In genomic region chr6:26474439-26474881, GRCh38 we compare ENCODE assay signal across 9 cellular contexts. TPM values are rescaled to one million over a fixed set of nuclear protein-coding genes. Genes with fewer than 3 reads are reported as not detected.
DNase-seq lines count a peak whose midpoint lies in the region; ATAC-seq and TF ChIP-seq lines count a peak whose summit lies in the region.
"Had no signal": no experiment of that assay in that cellular context is flagged by ENCODE, and none has a peak within 500 bp of the region (broad histone marks: within the 10 kb centered on the region; RNA-seq: fewer than 3 reads in every experiment).

No MANE protein-coding gene starts in this region.

- no peaks in the 10 kb centered on the region for H3K27me3 ChIP-seq in GM06990 (replicated peaks; ENCODE audit: control insufficient read depth, insufficient read depth, low read length)
- no peaks in the 10 kb centered on the region for H3K27me3 ChIP-seq in Peyer's patch
- H3K27me3 ChIP-seq in esophagus (ENCODE audit: control insufficient read depth in 1 of 2, insufficient read depth in 2 of 2, low read length in 2 of 2): no peaks in the 10 kb centered on the region
- H3K27me3 ChIP-seq in psoas muscle (ENCODE audit: insufficient read depth in 3 of 3, low read length in 2 of 3): no peaks in the 10 kb centered on the region

- TF ChIP-seq CTCF in GM06990 (IDR thresholded peaks at IDR 0.05; ENCODE audit: insufficient read depth, low read length, poor library complexity, severe bottlenecking) (no peak), Peyer's patch (IDR thresholded peaks at IDR 0.05) (no peak), psoas muscle (IDR thresholded peaks at IDR 0.05) (no peak)

- DNase-seq in GM06990 (ENCODE audit: extremely low read depth, insufficient read length) (no peak), Peyer's patch (no peak), psoas muscle (no peak), HEK293T (ENCODE audit: extremely low spot score) (no peak), glomerular visceral epithelial cell (ENCODE audit: extremely low spot score) (no peak)
- DNase-seq in activated CD4-positive, CD25-positive, alpha-beta regulatory T cell treated with anti-CD3 and anti-CD28 coated beads, Interleukin-2, amount 50 U/mL, for 72 hours: no peak

- ATAC-seq in psoas muscle (peak in 2 of 4 donors; percentile 13 to 50), GM21723 (IDR thresholded peaks at IDR 0.05; ENCODE audit: unreplicated experiment) (no peak)

- H3K36me3 ChIP-seq in GM06990 (ENCODE audit: control insufficient read depth, insufficient read depth, low read length): peaks cover 3% of the 10 kb centered on the region; the same call in 1 of the 2 replicates
- peaks cover 0 to 6% (median 0%) of the 10 kb centered on the region in 3 donors for H3K36me3 ChIP-seq in Peyer's patch
- H3K36me3 ChIP-seq in esophagus (ENCODE audit: control insufficient read depth in 2 of 2, insufficient read depth in 2 of 2, low read length in 1 of 2): no peaks in the 10 kb centered on the region
- peaks cover 0 to 6% of the 10 kb centered on the region in 2 donors for H3K36me3 ChIP-seq in psoas muscle (ENCODE audit: insufficient read depth in 1 of 2, low read depth in 1 of 2)

- H3K9me3 ChIP-seq in Peyer's patch: no peaks in the 10 kb centered on the region
- H3K9me3 ChIP-seq in esophagus (ENCODE audit: control insufficient read depth in 2 of 2, insufficient read depth in 1 of 2, low read depth in 1 of 2, low read length in 1 of 2): no peaks in the 10 kb centered on the region
- peaks cover 13% of the 10 kb centered on the region for H3K9me3 ChIP-seq in psoas muscle

- intact Hi-C loops in psoas muscle (cut with DNase I): no loop called here

- H3K4me3 ChIP-seq in GM06990 (replicated peaks; ENCODE audit: low read depth, low read length): peak overlapping the region; percentile 71
- H3K4me3 ChIP-seq in Peyer's patch: peak overlapping the region; percentile 30 to 59 (median 40)
- H3K4me3 ChIP-seq in esophagus (ENCODE audit: low read depth in 1 of 2, low read length in 2 of 2): peak overlapping the region; percentile 28 to 44
- peak overlapping the region; percentile 68 for H3K4me3 ChIP-seq in psoas muscle

- TF ChIP-seq POLR2A in Peyer's patch (IDR thresholded peaks at IDR 0.05): no peak

- POLR2A ChIA-PET in HEK293T (lab: Yijun Ruan, JAX): interaction anchor here (0.6 to 1.7 kb wide), 13 partner anchors 10 to 138 kb away, joined by 3 to 10 read pairs (median 4); partner anchors contain the start of gene HMGN4

- H3K4me1 ChIP-seq in Peyer's patch: peaks cover 0 to 19% (median 5%) of the 10 kb centered on the region in 4 donors
- no peaks in the 10 kb centered on the region for H3K4me1 ChIP-seq in esophagus (ENCODE audit: control insufficient read depth in 2 of 2, insufficient read depth in 2 of 2, low read length in 1 of 2)
- H3K4me1 ChIP-seq in psoas muscle: no peaks in the 10 kb centered on the region

- H3K27ac ChIP-seq in Peyer's patch: peak overlapping the region; percentile 86 to 93 (median 90)
- H3K27ac ChIP-seq in esophagus (ENCODE audit: low read depth in 2 of 2, low read length in 1 of 2): peak overlapping the region; percentile 89 to 95
- H3K27ac ChIP-seq in psoas muscle: peak overlapping the region; percentile 75

- WGBS in esophagus, 2 donors: 32 to 41% methylated on average over 2 of the region's 2 CpGs
- WGBS in psoas muscle, 3 donors: 18 to 46% (median 27%) methylated on average over 2 of the region's 2 CpGs

- CTCF ChIA-PET in HEK293T (lab: Yijun Ruan, JAX): interaction anchor here (0.6 kb wide), 1 partner anchor 8 kb away, joined by 4 read pairs; no protein-coding TSS in a partner anchor

TF ChIP-seq in HEK293T, 16 proteins besides CTCF, POLR2A, EP300 and RAD21:
- no peak for TF ChIP-seq FOXM1 (IDR thresholded peaks at IDR 0.05; ENCODE audit: borderline replicate concordance)
- TF ChIP-seq HDGF (IDR thresholded peaks at IDR 0.05; ENCODE audit: borderline replicate concordance): no peak
- no peak for TF ChIP-seq BHLHE40 (IDR thresholded peaks at IDR 0.05; ENCODE audit: borderline replicate concordance)
TF ChIP-seq in HEK293T: peak in this region for 0.

RNA-seq across cellular contexts. Expression of gene BTN2A1, which starts 16.7 kb away (rescaled TPM):
- total RNA-seq in Peyer's patch (10 to 100 TPM; 19.6 to 38.0 (median 33.4) TPM), psoas muscle (10 to 100 TPM in 1 of 4 donors, 1 to 10 TPM in 3; 7.2 to 11.4 (median 8.4) TPM)
- polyA plus RNA-seq in esophagus (10 to 100 TPM; 10.3 to 10.7 TPM), psoas muscle (10 to 100 TPM in 2 of 3 donors, 1 to 10 TPM in 1; 5.4 to 14.9 (median 13.2) TPM)

RNA-seq across cellular contexts. Expression of gene BTN1A1, which starts 25.6 kb away (rescaled TPM):
- total RNA-seq in Peyer's patch (not detected), psoas muscle (not detected)
- polyA plus RNA-seq in esophagus (not detected), psoas muscle (not detected)
- total RNA-seq: LHCN-M2 had no signal

RNA-seq across cellular contexts. Expression of gene BTN3A3, which starts 34.2 kb away (rescaled TPM):
- 10 to 100 TPM; 13.7 to 62.7 (median 28.1) TPM for total RNA-seq in Peyer's patch
- 1 to 10 TPM; 3.8 to 4.6 TPM for polyA plus RNA-seq in esophagus
- total RNA-seq in psoas muscle: 1 to 10 TPM; 2.2 to 7.1 (median 2.7) TPM
- polyA plus RNA-seq in psoas muscle: 1 to 10 TPM; 2.7 to 4.2 (median 3.7) TPM
